Comparison of ENCODE assay signal across 8 cellular contexts in genomic region chr17:27332485-27333409, GRCh38. TPM values are rescaled to one million over a fixed set of nuclear protein-coding genes. Genes with fewer than 3 reads are reported as not detected.
DNase-seq lines count a peak whose midpoint lies in the region; ATAC-seq and TF ChIP-seq lines count a peak whose summit lies in the region.

No MANE protein-coding gene starts in this region.

- H3K9ac ChIP-seq in HUES6 (ENCODE audit: low read length) (peak overlapping the region; percentile 65), mucosa of stomach (ENCODE audit: low read length) (peak overlapping the region; percentile 91)

- TF ChIP-seq CTCF in epithelial cell of proximal tubule (conservative IDR thresholded peaks at IDR 0.05; ENCODE audit: low read depth, low read length) = peak; percentile 84

- H3K36me3 ChIP-seq in HUES6 (ENCODE audit: control insufficient read depth, insufficient read depth, low read length) (no peaks in the 10 kb centered on the region), mucosa of stomach (ENCODE audit: control insufficient read depth, insufficient read depth, low read length) (no peaks in the 10 kb centered on the region)

- peak; percentile 98 for DNase-seq in DMS 273 (lab: John Stamatoyannopoulos, UW; ENCODE audit: unreplicated experiment)
- DNase-seq in OCI-M1 (lab: John Stamatoyannopoulos, UW) = peak; percentile 99
- DNase-seq in activated T-cell treated with anti-CD3 and anti-CD28 coated beads for 48 hours (ENCODE audit: low read depth) = peak; percentile 87
- peak; percentile 74 for DNase-seq in epithelial cell of proximal tubule (ENCODE audit: low read depth)
- DNase-seq in stimulated activated CD8-positive, alpha-beta memory T cell treated with anti-CD3 and anti-CD28 coated beads, Interleukin-4, amount 100 ng/mL, for 48 hours = peak; percentile 94

- peak overlapping the region; percentile 39; the same call in 1 of the 2 replicates for H3K27ac ChIP-seq in HUES6 (ENCODE audit: low read depth, low read length)

- H3K9me3 ChIP-seq in HUES6 (ENCODE audit: control insufficient read depth, insufficient read depth, low read depth, low read length) (no peaks in the 10 kb centered on the region), mucosa of stomach (ENCODE audit: control insufficient read depth, low read length) (no peaks in the 10 kb centered on the region)

- H3K4me3 ChIP-seq in HUES6 (ENCODE audit: low read depth, low read length) (peak overlapping the region; percentile 60), epithelial cell of proximal tubule (ENCODE audit: low read depth, low read length) (peak overlapping the region; percentile 61), mucosa of stomach (ENCODE audit: low read length) (peak overlapping the region; percentile 41)

- H3K27me3 ChIP-seq in HUES6 (ENCODE audit: control insufficient read depth, insufficient read depth, low read length) = no peaks in the 10 kb centered on the region
- no peaks in the 10 kb centered on the region for H3K27me3 ChIP-seq in mucosa of stomach (ENCODE audit: control insufficient read depth, insufficient read depth, low read length)

- H3K4me1 ChIP-seq in HUES6 (ENCODE audit: control insufficient read depth, insufficient read depth, low read length) (peaks cover 22% of the 10 kb centered on the region), mucosa of stomach (ENCODE audit: control insufficient read depth, insufficient read depth, low read length) (peaks cover 8% of the 10 kb centered on the region)

- peak; percentile 82 for ATAC-seq in GM21447 (IDR thresholded peaks at IDR 0.05; ENCODE audit: unreplicated experiment)

RNA-seq across cellular contexts. Expression of gene WSB1, which starts 38.8 kb away (rescaled TPM):
- total RNA-seq in epithelial cell of proximal tubule = 28.7 and 68.5 TPM in 2 replicates

Comparison
In these comparisons a context has a peak if more than half of its experiments do, and no peak if none do; other contexts are left out.
1. Peak in every context shown above with its lines: DNase-seq, ATAC-seq, H3K4me3 ChIP-seq and H3K27ac ChIP-seq.